In genomic region chr6:9543649-9544048, GRCh38 we compare ENCODE assay signal across 23 cellular contexts.
DNase-seq lines count a peak whose midpoint lies in the region; ATAC-seq and TF ChIP-seq lines count a peak whose summit lies in the region.
"Had no signal": no experiment of that assay in that cellular context is flagged by ENCODE, and none has a peak within 500 bp of the region (broad histone marks: within the 10 kb centered on the region; RNA-seq: fewer than 3 reads in every experiment).

No MANE protein-coding gene starts in this region.

- H3K27me3 ChIP-seq in SK-N-SH (ENCODE audit: insufficient read depth), result no peaks in the 10 kb centered on the region
- H3K27me3 ChIP-seq in testis, result no peaks in the 10 kb centered on the region
- H3K27me3 ChIP-seq: BE2C, SJCRH30 had no signal

- CTCF ChIA-PET in SK-N-SH (lab: Yijun Ruan, JAX), result no interaction called here

- H3K4me1 Mint-ChIP-seq in CD14-positive monocyte, result no peaks in the 10 kb centered on the region
- H3K4me1 Mint-ChIP-seq: CD4-positive, CD25-positive, alpha-beta regulatory T cell had no signal

- H4K20me1 ChIP-seq in SK-N-SH (ENCODE audit: insufficient read depth), result no peaks in the 10 kb centered on the region

- no peak overlapping the region for H3K9ac ChIP-seq in SK-N-SH
- H3K9ac ChIP-seq: KMS-11 had no signal

- 24% methylated on average over 5 of the region's 5 CpGs for whole genome bisulfite sequencing in SK-N-SH (ENCODE audit: low lambda C conversion rate)
- WGBS in testis, 2 donors, result 72 to 82% methylated on average over 5 of the region's 5 CpGs

- H3K4me3 Mint-ChIP-seq in CD14-positive monocyte, result no peak overlapping the region
- H3K4me3 Mint-ChIP-seq: CD4-positive, CD25-positive, alpha-beta regulatory T cell had no signal

- H3K36me3 ChIP-seq in SK-N-SH (replicated peaks in 1 of 2; ENCODE audit: control insufficient read depth in 1 of 2, insufficient read depth in 2 of 2, low read length in 1 of 2) (no peaks in the 10 kb centered on the region), testis (ENCODE audit: low read depth, missing control alignments) (no peaks in the 10 kb centered on the region)
- H3K36me3 ChIP-seq: BE2C, SJCRH30 had no signal

- peaks cover 9% of the 10 kb centered on the region for H3F3A ChIP-seq in SK-N-SH (replicated peaks; ENCODE audit: insufficient read depth)

- POLR2A ChIA-PET in SK-N-SH (lab: Yijun Ruan, JAX), result no interaction called here

- TF ChIP-seq EP300 in SK-N-SH (IDR thresholded peaks at IDR 0.05; ENCODE audit: borderline replicate concordance in 1 of 2, low read depth in 1 of 2, low read length in 1 of 2), result no peak

- intact Hi-C loops in testis (cut with DNase I; ENCODE audit: low total_unique reads), result no loop called here
- intact Hi-C loops in CD14-positive monocyte (cut with micrococcal nuclease), result no loop called here

- TF ChIP-seq CTCF in SK-N-SH (IDR thresholded peaks at IDR 0.05) (no peak), epithelial cell of esophagus (IDR thresholded peaks at IDR 0.05; ENCODE audit: insufficient read depth, low read depth, low read length, missing control alignments) (no peak), testis (IDR thresholded peaks at IDR 0.05) (no peak), CD14-positive monocyte (IDR thresholded peaks at IDR 0.05) (no peak)

- peak overlapping the region in 1 of 7 donors; percentile 9 for H3K27ac Mint-ChIP-seq in CD14-positive monocyte
- H3K27ac Mint-ChIP-seq: CD4-positive, CD25-positive, alpha-beta regulatory T cell had no signal

- H3K9me3 Mint-ChIP-seq in CD14-positive monocyte, result no peaks in the 10 kb centered on the region

- H3K79me2 ChIP-seq in SK-N-SH (ENCODE audit: insufficient read depth), result no peaks in the 10 kb centered on the region

- ATAC-seq in SK-N-SH treated with all-trans-retinoic acid at 6 μM for 48 hours (no peak), HG02852 (IDR thresholded peaks at IDR 0.05; ENCODE audit: unreplicated experiment) (no peak), HG03095 (IDR thresholded peaks at IDR 0.05; ENCODE audit: unreplicated experiment) (no peak)
- ATAC-seq: Panc1 had no signal

- DNase-seq in SK-N-SH (no peak), NCI-H82 treated with DMSO at 0.1 percent for 48 hours (lab: John Stamatoyannopoulos, UW; ENCODE audit: unreplicated experiment) (peak; percentile 32), epithelial cell of esophagus (ENCODE audit: low read depth) (peak; percentile 11), testis (no peak), CD14-positive monocyte (ENCODE audit: low spot score) (no peak)
- DNase-seq: BE2C; CD4-positive, CD25-positive, alpha-beta regulatory T cell; EL; GF-D8; H7; IMR-90; MV-4-11; NCI-H1694; NCI-H2081; NCI-H2171; NCI-H345; NCI-H526 treated with DMSO at 0.1 percent for 48 hours; SJCRH30 had no signal

- no peak for TF ChIP-seq RAD21 in SK-N-SH (IDR thresholded peaks at IDR 0.05; ENCODE audit: low read length)

- peaks cover 1 to 6% (median 2%) of the 10 kb centered on the region in 3 donors for H3K27me3 Mint-ChIP-seq in CD14-positive monocyte (ENCODE audit: low read depth in 3 of 3)
- H3K27me3 Mint-ChIP-seq: CD4-positive, CD25-positive, alpha-beta regulatory T cell had no signal

- H3K9me3 ChIP-seq in SK-N-SH (no peaks in the 10 kb centered on the region), testis (no peaks in the 10 kb centered on the region)
- H3K9me3 ChIP-seq: BE2C, SJCRH30 had no signal

- no peak overlapping the region for H3K4me3 ChIP-seq in SK-N-SH (ENCODE audit: low read depth in 2 of 2, low read length in 1 of 2)
- no peak overlapping the region for H3K4me3 ChIP-seq in epithelial cell of esophagus (ENCODE audit: low read length)
- H3K4me3 ChIP-seq in testis, result no peak overlapping the region
- H3K4me3 ChIP-seq: SJCRH30 had no signal

- H3K36me3 Mint-ChIP-seq in CD14-positive monocyte, result no peaks in the 10 kb centered on the region
- H3K36me3 Mint-ChIP-seq: CD4-positive, CD25-positive, alpha-beta regulatory T cell had no signal

- H3K9me2 ChIP-seq in SK-N-SH, result no peaks in the 10 kb centered on the region

- H3K4me2 ChIP-seq in SK-N-SH, result no peak overlapping the region
- H3K4me2 ChIP-seq: KMS-11 had no signal

- no peak overlapping the region for H2AFZ ChIP-seq in SK-N-SH (ENCODE audit: low read depth)

- H3K27ac ChIP-seq in SK-N-SH (ENCODE audit: low read depth in 2 of 2, low read length in 1 of 2) (no peak overlapping the region), testis (no peak overlapping the region)
- H3K27ac ChIP-seq: KMS-11, SJCRH30 had no signal

- TF ChIP-seq POLR2A in testis (IDR thresholded peaks at IDR 0.05), result no peak

- H3K4me1 ChIP-seq in SK-N-SH (ENCODE audit: control insufficient read depth in 1 of 2, insufficient read depth in 2 of 2, low read depth in 1 of 2, low read length in 1 of 2), result no peaks in the 10 kb centered on the region
- no peaks in the 10 kb centered on the region for H3K4me1 ChIP-seq in testis
- H3K4me1 ChIP-seq: BE2C, SJCRH30 had no signal

TF ChIP-seq in SK-N-SH, 30 proteins besides CTCF, POLR2A, EP300 and RAD21:
- TF ChIP-seq CHD2 (IDR thresholded peaks at IDR 0.05; ENCODE audit: low read length, partially characterized antibody) (no peak), USF1 (IDR thresholded peaks at IDR 0.05; ENCODE audit: borderline replicate concordance, low read depth) (0 out of 2 replicates have a peak, but pooled peaks have one; percentile 15), EZH2phosphoT487 (IDR thresholded peaks at IDR 0.05; ENCODE audit: borderline replicate concordance, low read depth) (no peak)

TF ChIP-seq in SK-N-SH treated with all-trans-retinoic acid at 6 μM for 48 hours, 23 proteins besides CTCF, POLR2A, EP300 and RAD21 (continues in another document):
- TF ChIP-seq BACH2 (CRISPR knock-in tag; IDR thresholded peaks at IDR 0.05; ENCODE audit: borderline replicate concordance) (no peak), POU6F1 (CRISPR knock-in tag; IDR thresholded peaks at IDR 0.05; ENCODE audit: borderline replicate concordance, low read depth) (no peak), GLIS3 (CRISPR knock-in tag; IDR thresholded peaks at IDR 0.05) (no peak), TOX (CRISPR knock-in tag; IDR thresholded peaks at IDR 0.05; ENCODE audit: borderline replicate concordance) (no peak), OSR1 (CRISPR knock-in tag; IDR thresholded peaks at IDR 0.05) (no peak), ISL1 (CRISPR knock-in tag; IDR thresholded peaks at IDR 0.05) (no peak), PPARA (CRISPR knock-in tag; IDR thresholded peaks at IDR 0.05; ENCODE audit: borderline replicate concordance) (no peak), ZFP30 (CRISPR knock-in tag; IDR thresholded peaks at IDR 0.05) (no peak), CREB5 (CRISPR knock-in tag; IDR thresholded peaks at IDR 0.05; ENCODE audit: low read depth) (no peak), ZFP3 (CRISPR knock-in tag; IDR thresholded peaks at IDR 0.05) (no peak)
- TF ChIP-seq, protein P1, sequence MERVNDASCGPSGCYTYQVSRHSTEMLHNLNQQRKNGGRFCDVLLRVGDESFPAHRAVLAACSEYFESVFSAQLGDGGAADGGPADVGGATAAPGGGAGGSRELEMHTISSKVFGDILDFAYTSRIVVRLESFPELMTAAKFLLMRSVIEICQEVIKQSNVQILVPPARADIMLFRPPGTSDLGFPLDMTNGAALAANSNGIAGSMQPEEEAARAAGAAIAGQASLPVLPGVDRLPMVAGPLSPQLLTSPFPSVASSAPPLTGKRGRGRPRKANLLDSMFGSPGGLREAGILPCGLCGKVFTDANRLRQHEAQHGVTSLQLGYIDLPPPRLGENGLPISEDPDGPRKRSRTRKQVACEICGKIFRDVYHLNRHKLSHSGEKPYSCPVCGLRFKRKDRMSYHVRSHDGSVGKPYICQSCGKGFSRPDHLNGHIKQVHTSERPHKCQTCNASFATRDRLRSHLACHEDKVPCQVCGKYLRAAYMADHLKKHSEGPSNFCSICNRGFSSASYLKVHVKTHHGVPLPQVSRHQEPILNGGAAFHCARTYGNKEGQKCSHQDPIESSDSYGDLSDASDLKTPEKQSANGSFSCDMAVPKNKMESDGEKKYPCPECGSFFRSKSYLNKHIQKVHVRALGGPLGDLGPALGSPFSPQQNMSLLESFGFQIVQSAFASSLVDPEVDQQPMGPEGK (CRISPR knock-in tag; IDR thresholded peaks at IDR 0.05; ENCODE audit: borderline replicate concordance), result no peak
- TF ChIP-seq, protein P2, sequence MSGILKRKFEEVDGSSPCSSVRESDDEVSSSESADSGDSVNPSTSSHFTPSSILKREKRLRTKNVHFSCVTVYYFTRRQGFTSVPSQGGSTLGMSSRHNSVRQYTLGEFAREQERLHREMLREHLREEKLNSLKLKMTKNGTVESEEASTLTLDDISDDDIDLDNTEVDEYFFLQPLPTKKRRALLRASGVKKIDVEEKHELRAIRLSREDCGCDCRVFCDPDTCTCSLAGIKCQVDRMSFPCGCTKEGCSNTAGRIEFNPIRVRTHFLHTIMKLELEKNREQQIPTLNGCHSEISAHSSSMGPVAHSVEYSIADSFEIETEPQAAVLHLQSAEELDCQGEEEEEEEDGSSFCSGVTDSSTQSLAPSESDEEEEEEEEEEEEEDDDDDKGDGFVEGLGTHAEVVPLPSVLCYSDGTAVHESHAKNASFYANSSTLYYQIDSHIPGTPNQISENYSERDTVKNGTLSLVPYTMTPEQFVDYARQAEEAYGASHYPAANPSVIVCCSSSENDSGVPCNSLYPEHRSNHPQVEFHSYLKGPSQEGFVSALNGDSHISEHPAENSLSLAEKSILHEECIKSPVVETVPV (CRISPR knock-in tag; IDR thresholded peaks at IDR 0.05), result no peak

Comparison
In these comparisons a context has a peak if more than half of its experiments do, and no peak if none do; other contexts are left out.
1. DNase-seq: peak in NCI-H82 treated with DMSO at 0.1 percent for 48 hours (single experiment) and epithelial cell of esophagus (single experiment); none in SK-N-SH (single experiment), testis (single experiment) and CD14-positive monocyte (single experiment).